ENCODE assay signal across 22 cellular contexts in the genomic region with DNA sequence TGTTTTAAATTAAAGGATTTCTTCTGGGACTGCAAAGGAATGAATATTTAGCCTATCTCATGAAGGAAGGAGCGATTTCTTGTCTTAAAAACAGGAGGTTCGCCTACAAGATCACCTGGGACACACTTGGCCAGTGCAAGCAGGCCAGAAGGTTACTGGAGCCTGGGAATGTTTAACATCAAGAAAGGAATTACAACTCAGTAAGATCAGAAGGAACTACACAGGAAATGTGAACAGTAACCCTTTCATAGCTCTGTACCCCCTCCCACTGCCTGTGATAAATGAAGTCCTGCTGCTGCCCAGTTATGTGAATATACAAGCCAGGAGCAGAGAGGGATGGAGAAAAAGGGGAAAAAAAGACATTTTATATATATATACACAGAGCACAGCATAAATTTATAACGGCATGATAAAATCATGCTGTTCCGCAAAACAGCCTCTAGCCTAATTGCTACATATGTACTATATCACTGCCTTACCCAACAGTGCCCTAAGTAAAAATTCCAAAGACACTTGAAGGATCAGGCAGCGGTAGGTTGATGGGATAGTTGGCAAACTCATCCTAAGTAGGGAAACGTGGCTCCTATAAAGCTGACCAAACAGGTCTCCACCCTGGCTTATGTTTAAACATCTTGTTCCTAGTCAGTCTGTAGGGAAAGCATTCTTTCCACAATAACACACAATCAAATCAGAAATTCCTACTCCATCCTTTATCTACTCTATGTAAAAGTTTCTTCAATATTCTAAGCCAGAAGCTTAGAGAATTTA.
DNase-seq lines count a peak whose midpoint lies in the region; ATAC-seq, FAIRE-seq and TF ChIP-seq lines count a peak whose summit lies in the region.
"Had no signal": no experiment of that assay in that cellular context is flagged by ENCODE, and none has a peak within 500 bp of the region (broad histone marks: within the 10 kb centered on the region; RNA-seq: fewer than 3 reads in every experiment).

No MANE protein-coding gene starts in this region.

- H3K27ac Mint-ChIP-seq in astrocyte (ENCODE audit: unreplicated experiment), result peak overlapping the region; percentile 28
- H3K27ac Mint-ChIP-seq in effector memory CD8-positive, alpha-beta T cell, result no peak overlapping the region

- no peak overlapping the region for H3K4me3 ChIP-seq in astrocyte (ENCODE audit: insufficient read depth, low read depth, low read length)
- H3K4me3 ChIP-seq in effector memory CD4-positive, alpha-beta T cell (ENCODE audit: insufficient read depth, low read depth, low read length, poor library complexity, severe bottlenecking), result no peak overlapping the region
- H3K4me3 ChIP-seq: colonic mucosa, GM23248, MG63, mucosa of descending colon had no signal

- no peak overlapping the region for H3K4me2 ChIP-seq in astrocyte (ENCODE audit: low read length)

- no peaks in the 10 kb centered on the region for H3K27me3 ChIP-seq in astrocyte (ENCODE audit: insufficient read depth, low read length)
- H3K27me3 ChIP-seq in effector memory CD4-positive, alpha-beta T cell (replicated peaks; ENCODE audit: control insufficient read depth, insufficient read depth, low read length, poor library complexity, severe bottlenecking), result no peaks in the 10 kb centered on the region
- H3K27me3 ChIP-seq: colonic mucosa, MG63 had no signal

- no peak overlapping the region for H3K27ac ChIP-seq in astrocyte (ENCODE audit: low read depth, low read length)
- H3K27ac ChIP-seq in effector memory CD4-positive, alpha-beta T cell (ENCODE audit: insufficient read depth, low read length, poor library complexity, severe bottlenecking), result no peak overlapping the region
- H3K27ac ChIP-seq: C4-2B, colonic mucosa, GM23248 had no signal

- H3K9ac ChIP-seq in astrocyte (ENCODE audit: low read length), result no peak overlapping the region
- H3K9ac ChIP-seq: GM23248 had no signal

- FAIRE-seq in astrocyte (lab: Jason Lieb, UNC), result no peak
- FAIRE-seq: G401.6 had no signal

- H3K4me1 Mint-ChIP-seq in astrocyte (ENCODE audit: low read depth, unreplicated experiment), result peaks cover 10% of the 10 kb centered on the region
- H3K4me1 Mint-ChIP-seq in effector memory CD8-positive, alpha-beta T cell (ENCODE audit: low read depth in 2 of 2), result peaks cover 0 to 2% of the 10 kb centered on the region in 2 donors

- no peaks in the 10 kb centered on the region for H3K79me2 ChIP-seq in astrocyte (ENCODE audit: insufficient read depth, low read length)

- DNase-seq in EH (ENCODE audit: low read depth) (peak; percentile 17), astrocyte (ENCODE audit: low read depth) (no peak), kidney tubule cell (ENCODE audit: low spot score) (peak; percentile 33), renal cortical epithelial cell (ENCODE audit: low read depth) (peak; percentile 52), GM19240 (ENCODE audit: insufficient read length, low spot score) (no peak)
- DNase-seq in stimulated activated CD4-positive, alpha-beta T cell treated with anti-CD3 and anti-CD28 coated beads, Interleukin-2, amount 100 ng/mL, for 24 hours, result no peak
- no peak for DNase-seq in effector memory CD8-positive, alpha-beta T cell
- no peak for DNase-seq in effector memory CD4-positive, alpha-beta T cell
- DNase-seq: ACHN; activated CD4-positive, alpha-beta T cell treated with anti-CD3 and anti-CD28 coated beads for 1 hour; activated naive CD4-positive, alpha-beta T cell treated with anti-CD3 and anti-CD28 coated beads, Interleukin-2, amount 50 U/mL, for 16 hours; activated T-cell treated with anti-CD3 and anti-CD28 coated beads, Interleukin-2, amount 50 U/mL, for 48 hours; colonic mucosa; DMS 273 treated with DMSO at 0.1 percent for 48 hours; GM23248; MG63; mucosa of descending colon; NCI-H146; nucleus accumbens; substantia nigra had no signal

- H3K9me3 ChIP-seq in astrocyte (ENCODE audit: insufficient read depth, low read depth, low read length), result no peaks in the 10 kb centered on the region
- no peaks in the 10 kb centered on the region for H3K9me3 ChIP-seq in effector memory CD4-positive, alpha-beta T cell (ENCODE audit: control insufficient read depth, low read length)
- H3K9me3 ChIP-seq: colonic mucosa, MG63, mucosa of descending colon had no signal

- H3K36me3 ChIP-seq in astrocyte (ENCODE audit: insufficient read depth, low read length), result no peaks in the 10 kb centered on the region
- no peaks in the 10 kb centered on the region for H3K36me3 ChIP-seq in effector memory CD4-positive, alpha-beta T cell (ENCODE audit: control insufficient read depth, insufficient read depth, low read length)
- H3K36me3 ChIP-seq: colonic mucosa, MG63 had no signal

- no peak for TF ChIP-seq CTCF in astrocyte (IDR thresholded peaks at IDR 0.05; ENCODE audit: insufficient read depth, low read depth, low read length)

- no peak overlapping the region for H3K4me3 Mint-ChIP-seq in astrocyte (ENCODE audit: unreplicated experiment)
- H3K4me3 Mint-ChIP-seq in effector memory CD8-positive, alpha-beta T cell, result no peak overlapping the region

- no peak overlapping the region for H2AFZ ChIP-seq in astrocyte (ENCODE audit: low read depth, low read length)
- H2AFZ ChIP-seq: GM23248 had no signal

- no peaks in the 10 kb centered on the region for H4K20me1 ChIP-seq in astrocyte (ENCODE audit: insufficient read depth, low read length)

- no peaks in the 10 kb centered on the region for H3K27me3 Mint-ChIP-seq in astrocyte (ENCODE audit: low read depth, unreplicated experiment)
- no peaks in the 10 kb centered on the region for H3K27me3 Mint-ChIP-seq in effector memory CD8-positive, alpha-beta T cell

- ATAC-seq in effector memory CD8-positive, alpha-beta T cell (replicated peaks), result no peak
- ATAC-seq: mucosa of descending colon had no signal

- H3K9me3 Mint-ChIP-seq in astrocyte (ENCODE audit: unreplicated experiment), result no peaks in the 10 kb centered on the region
- no peaks in the 10 kb centered on the region for H3K9me3 Mint-ChIP-seq in effector memory CD8-positive, alpha-beta T cell

- no peaks in the 10 kb centered on the region for H3K36me3 Mint-ChIP-seq in astrocyte (ENCODE audit: low read depth, unreplicated experiment)
- no peaks in the 10 kb centered on the region for H3K36me3 Mint-ChIP-seq in effector memory CD8-positive, alpha-beta T cell (ENCODE audit: insufficient read depth)

- no peaks in the 10 kb centered on the region for H3K4me1 ChIP-seq in astrocyte (ENCODE audit: insufficient read depth, low read length)
- no peaks in the 10 kb centered on the region for H3K4me1 ChIP-seq in effector memory CD4-positive, alpha-beta T cell (ENCODE audit: control insufficient read depth, insufficient read depth, low read length, poor library complexity, severe bottlenecking)
- H3K4me1 ChIP-seq: colonic mucosa had no signal

Comparison
In these comparisons a context has a peak if more than half of its experiments do, and no peak if none do; other contexts are left out.
1. DNase-seq: peak in EH (single experiment), kidney tubule cell (single experiment) and renal cortical epithelial cell (single experiment); none in astrocyte (single experiment), GM19240 (single experiment), stimulated activated CD4-positive, alpha-beta T cell treated with anti-CD3 and anti-CD28 coated beads, Interleukin-2, amount 100 ng/mL, for 24 hours (0 of 2), effector memory CD8-positive, alpha-beta T cell (0 of 3) and effector memory CD4-positive, alpha-beta T cell (0 of 3).